8 cellular contexts compared by ENCODE assay signal in genomic region chr1:87151500-87152421, GRCh38.
DNase-seq lines count a peak whose midpoint lies in the region; ATAC-seq and TF ChIP-seq lines count a peak whose summit lies in the region.

No MANE protein-coding gene starts in this region.

- H3K27me3 ChIP-seq in A673 (replicated peaks; ENCODE audit: insufficient read depth, low read depth, low read length, poor library complexity): no peaks in the 10 kb centered on the region
- H3K27me3 ChIP-seq in lower lobe of right lung (ENCODE audit: low read depth): no peaks in the 10 kb centered on the region

- POLR2A ChIA-PET in A673 (lab: Charles Lee; ENCODE audit: low non-redundant PET): no interaction called here

- CTCF ChIA-PET in A673 (lab: Charles Lee): no interaction called here

- DNase-seq in A673 (ENCODE audit: low spot score): peak; percentile 43
- DNase-seq in SK-N-MC (ENCODE audit: low read depth, low spot score): peak; percentile 20
- peak; percentile 16 for DNase-seq in dedifferentiated amniotic fluid mesenchymal stem cell (ENCODE audit: extremely low spot score)
- DNase-seq in lower lobe of right lung: peak; percentile 75
- DNase-seq in stimulated activated CD8-positive, alpha-beta memory T cell treated with anti-CD3 and anti-CD28 coated beads, Interleukin-15, amount 100 ng/mL, for 24 hours (ENCODE audit: low read depth): peak; percentile 21
- DNase-seq in NCI-H2029 treated with DMSO at 0.1 percent for 48 hours (lab: John Stamatoyannopoulos, UW): no peak

- H3K4me3 ChIP-seq in A673 (ENCODE audit: low read depth, low read length, poor library complexity, severe bottlenecking) (no peak overlapping the region), SK-N-MC (no peak overlapping the region), lower lobe of right lung (peak overlapping the region; percentile 45)

- H3K9me3 ChIP-seq in A673 (ENCODE audit: low read depth, low read length, poor library complexity, severe bottlenecking) (no peaks in the 10 kb centered on the region), SK-N-MC (ENCODE audit: low read depth, low read length) (no peaks in the 10 kb centered on the region), lower lobe of right lung (no peaks in the 10 kb centered on the region)

- TF ChIP-seq CTCF in A673 (conservative IDR thresholded peaks at IDR 0.05; ENCODE audit: low read depth, low read length) (peak; percentile 49), lower lobe of right lung (IDR thresholded peaks at IDR 0.05) (peak; percentile 55)

- BruUV-seq in A673 (replicated peaks; lab: Mats Ljungman, UMichigan): no TSS peak

- H3K27ac ChIP-seq in A673 (ENCODE audit: low read depth, low read length, poor library complexity, severe bottlenecking) (no peak overlapping the region), SK-N-MC (no peak overlapping the region), lower lobe of right lung (peak overlapping the region; percentile 37)

- peaks cover 39% of the 10 kb centered on the region for H3K4me1 ChIP-seq in A673 (ENCODE audit: insufficient read depth, low read length, poor library complexity, severe bottlenecking)
- H3K4me1 ChIP-seq in lower lobe of right lung: peaks cover 38% of the 10 kb centered on the region

- ATAC-seq in GM18907 (IDR thresholded peaks at IDR 0.05; ENCODE audit: unreplicated experiment) (peak; percentile 85), HG03139 (IDR thresholded peaks at IDR 0.05; ENCODE audit: unreplicated experiment) (peak; percentile 76), lower lobe of right lung (peak; percentile 87 to 92)

- H3K36me3 ChIP-seq in A673 (ENCODE audit: insufficient read depth, low read length, poor library complexity, severe bottlenecking) (no peaks in the 10 kb centered on the region), SK-N-MC (ENCODE audit: insufficient read depth, low read length) (no peaks in the 10 kb centered on the region), lower lobe of right lung (no peaks in the 10 kb centered on the region)

- H3K9ac ChIP-seq in SK-N-MC (ENCODE audit: insufficient read length): no peak overlapping the region

- intact Hi-C loops in A673 (cut with micrococcal nuclease; ENCODE audit: unreplicated experiment) (no loop called here), lower lobe of right lung (cut with DNase I) (no loop called here)
